In genomic region chr11:95308512-95309035, GRCh38 we compare ENCODE assay signal across 21 cellular contexts.
A peak's percentile ranks its signal among the peaks of the same experiment; 100 is the strongest.
DNase-seq lines count a peak whose midpoint lies in the region; ATAC-seq and TF ChIP-seq lines count a peak whose summit lies in the region.
"Had no signal": no experiment of that assay in that cellular context is flagged by ENCODE, and none has a peak within 500 bp of the region (broad histone marks: within the 10 kb centered on the region; RNA-seq: fewer than 3 reads in every experiment).

No MANE protein-coding gene starts in this region.

- peaks cover 3% of the 10 kb centered on the region for H3K4me1 Mint-ChIP-seq in activated naive CD8-positive, alpha-beta T cell treated with anti-CD3 and anti-CD28 coated beads, Interleukin-2, amount 10 ng/mL, durations not matched to agents 7 days and 5 days
- peaks cover 6% of the 10 kb centered on the region for H3K4me1 Mint-ChIP-seq in activated naive CD8-positive, alpha-beta T cell treated with anti-CD3 and anti-CD28 coated beads for 36 hours
- H3K4me1 Mint-ChIP-seq in activated T-cell treated with anti-CD3 and anti-CD28 coated beads, Interleukin-2, amount 50 U/mL, for 4 hours (ENCODE audit: low read depth), result peaks cover 19% of the 10 kb centered on the region

- H3K4me3 ChIP-seq in epithelial cell of esophagus (ENCODE audit: low read length), result no peak overlapping the region
- H3K4me3 ChIP-seq: A549, GM12878, HAP-1 had no signal

- DNase-seq in activated naive CD8-positive, alpha-beta T cell treated with anti-CD3 and anti-CD28 coated beads, Interleukin-2, amount 10 ng/mL, durations not matched to agents 7 days and 5 days, result no peak
- no peak for DNase-seq in activated naive CD8-positive, alpha-beta T cell treated with anti-CD3 and anti-CD28 coated beads for 36 hours
- DNase-seq in NCI-H2081 treated with DMSO at 0.1 percent for 48 hours (lab: John Stamatoyannopoulos, UW) (peak; percentile 14), epithelial cell of esophagus (ENCODE audit: low read depth) (peak; percentile 49), renal cortical epithelial cell (ENCODE audit: low read depth) (peak; percentile 41), HCEC 1CT (no peak), NCI-H526 treated with DMSO at 0.1 percent for 48 hours (lab: John Stamatoyannopoulos, UW) (no peak)
- no peak for DNase-seq in activated T-cell treated with anti-CD3 and anti-CD28 coated beads, Interleukin-2, amount 50 U/mL, for 4 hours
- DNase-seq: CD4-positive, alpha-beta T cell; COR-L47; DND-41; IMR-90; NCI-H187; NCI-H2227 treated with DMSO at 0.1 percent for 48 hours; NCI-H510A; NCI-H774; OCI-M1; Right ventricle myocardium superior had no signal

- no peak overlapping the region for H3K27ac Mint-ChIP-seq in activated naive CD8-positive, alpha-beta T cell treated with anti-CD3 and anti-CD28 coated beads, Interleukin-2, amount 10 ng/mL, durations not matched to agents 7 days and 5 days
- H3K27ac Mint-ChIP-seq in activated naive CD8-positive, alpha-beta T cell treated with anti-CD3 and anti-CD28 coated beads for 36 hours, result no peak overlapping the region
- H3K27ac Mint-ChIP-seq: CD4-positive, alpha-beta T cell had no signal

- no peak overlapping the region for H3K4me3 Mint-ChIP-seq in activated naive CD8-positive, alpha-beta T cell treated with anti-CD3 and anti-CD28 coated beads, Interleukin-2, amount 10 ng/mL, durations not matched to agents 7 days and 5 days
- no peak overlapping the region for H3K4me3 Mint-ChIP-seq in activated naive CD8-positive, alpha-beta T cell treated with anti-CD3 and anti-CD28 coated beads for 36 hours
- H3K4me3 Mint-ChIP-seq in activated T-cell treated with anti-CD3 and anti-CD28 coated beads, Interleukin-2, amount 50 U/mL, for 4 hours, result no peak overlapping the region
- H3K4me3 Mint-ChIP-seq: CD4-positive, alpha-beta T cell had no signal

- peaks cover 2% of the 10 kb centered on the region for H3K27me3 Mint-ChIP-seq in activated naive CD8-positive, alpha-beta T cell treated with anti-CD3 and anti-CD28 coated beads, Interleukin-2, amount 10 ng/mL, durations not matched to agents 7 days and 5 days
- no peaks in the 10 kb centered on the region for H3K27me3 Mint-ChIP-seq in activated naive CD8-positive, alpha-beta T cell treated with anti-CD3 and anti-CD28 coated beads for 36 hours
- H3K27me3 Mint-ChIP-seq in activated T-cell treated with anti-CD3 and anti-CD28 coated beads, Interleukin-2, amount 50 U/mL, for 4 hours (ENCODE audit: low read depth), result no peaks in the 10 kb centered on the region
- H3K27me3 Mint-ChIP-seq: CD4-positive, alpha-beta T cell had no signal

- TF ChIP-seq CTCF in epithelial cell of esophagus (IDR thresholded peaks at IDR 0.05; ENCODE audit: insufficient read depth, low read depth, low read length, missing control alignments), result no peak

- POLR2A ChIA-PET in activated naive CD8-positive, alpha-beta T cell treated with anti-CD3 and anti-CD28 coated beads, Interleukin-2, amount 10 ng/mL, durations not matched to agents 7 days and 5 days (lab: Charles Lee), result no interaction called here

- no peaks in the 10 kb centered on the region for H3K9me3 Mint-ChIP-seq in activated naive CD8-positive, alpha-beta T cell treated with anti-CD3 and anti-CD28 coated beads, Interleukin-2, amount 10 ng/mL, durations not matched to agents 7 days and 5 days
- H3K9me3 Mint-ChIP-seq in activated naive CD8-positive, alpha-beta T cell treated with anti-CD3 and anti-CD28 coated beads for 36 hours, result no peaks in the 10 kb centered on the region
- no peaks in the 10 kb centered on the region for H3K9me3 Mint-ChIP-seq in activated T-cell treated with anti-CD3 and anti-CD28 coated beads, Interleukin-2, amount 50 U/mL, for 4 hours
- H3K9me3 Mint-ChIP-seq: CD4-positive, alpha-beta T cell had no signal

- no peaks in the 10 kb centered on the region for H3K36me3 Mint-ChIP-seq in activated naive CD8-positive, alpha-beta T cell treated with anti-CD3 and anti-CD28 coated beads, Interleukin-2, amount 10 ng/mL, durations not matched to agents 7 days and 5 days
- no peaks in the 10 kb centered on the region for H3K36me3 Mint-ChIP-seq in activated naive CD8-positive, alpha-beta T cell treated with anti-CD3 and anti-CD28 coated beads for 36 hours
- H3K36me3 Mint-ChIP-seq in activated T-cell treated with anti-CD3 and anti-CD28 coated beads, Interleukin-2, amount 50 U/mL, for 4 hours (ENCODE audit: insufficient read depth), result no peaks in the 10 kb centered on the region

- ATAC-seq in activated naive CD8-positive, alpha-beta T cell treated with anti-CD3 and anti-CD28 coated beads, Interleukin-2, amount 10 ng/mL, durations not matched to agents 7 days and 5 days (ENCODE audit: low read depth), result peak; percentile 60
- ATAC-seq in activated T-cell treated with anti-CD3 and anti-CD28 coated beads, Interleukin-2, amount 50 U/mL, for 4 hours, result no peak
- ATAC-seq: A549, GM12878 had no signal

Comparison
In these comparisons a context has a peak if more than half of its experiments do, and no peak if none do; other contexts are left out.
1. DNase-seq: peak in NCI-H2081 treated with DMSO at 0.1 percent for 48 hours (single experiment), epithelial cell of esophagus (single experiment) and renal cortical epithelial cell (single experiment); none in activated naive CD8-positive, alpha-beta T cell treated with anti-CD3 and anti-CD28 coated beads, Interleukin-2, amount 10 ng/mL, durations not matched to agents 7 days and 5 days (single experiment), activated naive CD8-positive, alpha-beta T cell treated with anti-CD3 and anti-CD28 coated beads for 36 hours (single experiment), HCEC 1CT (single experiment), NCI-H526 treated with DMSO at 0.1 percent for 48 hours (single experiment) and activated T-cell treated with anti-CD3 and anti-CD28 coated beads, Interleukin-2, amount 50 U/mL, for 4 hours (single experiment).